ENCODE assay signal across 9 cellular contexts in the genomic region with DNA sequence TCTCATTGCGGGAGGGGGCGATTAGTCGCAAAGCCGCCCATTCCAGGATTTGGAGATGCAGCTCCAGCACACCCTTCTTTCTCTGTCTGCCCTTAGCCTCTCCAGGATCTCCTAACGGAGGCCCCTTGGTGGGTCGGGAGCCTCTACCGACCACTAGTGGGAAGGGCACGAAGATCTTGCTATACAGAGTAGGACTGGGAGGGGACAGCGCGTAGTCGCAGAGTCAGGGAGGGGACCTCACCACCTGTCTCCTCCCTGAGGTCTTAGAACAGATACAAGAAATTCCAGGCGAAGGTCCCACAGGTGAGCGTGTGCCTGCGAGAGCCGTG. TPM values are rescaled to one million over a fixed set of nuclear protein-coding genes. Genes with fewer than 3 reads are reported as not detected.
DNase-seq lines count a peak whose midpoint lies in the region; FAIRE-seq and TF ChIP-seq lines count a peak whose summit lies in the region.
"Had no signal": no experiment of that assay in that cellular context is flagged by ENCODE, and none has a peak within 500 bp of the region (broad histone marks: within the 10 kb centered on the region; RNA-seq: fewer than 3 reads in every experiment).

No MANE protein-coding gene starts in this region.

- H3K36me3 ChIP-seq in BLaER1 treated with 17β-estradiol and CSF1 and Interleukin-3, amounts not matched to agents 10 nM and 100 nM = no peaks in the 10 kb centered on the region
- H3K36me3 ChIP-seq in astrocyte (ENCODE audit: insufficient read depth, low read length) (no peaks in the 10 kb centered on the region), kidney (ENCODE audit: control insufficient read depth in 1 of 2, insufficient read depth in 2 of 2, low read length in 2 of 2) (no peaks in the 10 kb centered on the region), testis (ENCODE audit: low read depth, missing control alignments) (no peaks in the 10 kb centered on the region)

- TF ChIP-seq CTCF in astrocyte (IDR thresholded peaks at IDR 0.05; ENCODE audit: insufficient read depth, low read depth, low read length) = no peak
- no peak for TF ChIP-seq CTCF in kidney (IDR thresholded peaks at IDR 0.05; ENCODE audit: borderline replicate concordance, extremely low read depth, insufficient read depth)
- no peak for TF ChIP-seq CTCF in testis (IDR thresholded peaks at IDR 0.05)

- DNase-seq in Jurkat, Clone E6-1 (ENCODE audit: low read depth, low spot score) = peak; percentile 16
- DNase-seq in astrocyte (ENCODE audit: low read depth) (no peak), kidney (no peak), testis (no peak), posterior vena cava (ENCODE audit: low spot score) (no peak), NCI-H774 (lab: John Stamatoyannopoulos, UW) (no peak)
- no peak for DNase-seq in central memory CD4-positive, alpha-beta T cell

- H3K36me3 Mint-ChIP-seq in astrocyte (ENCODE audit: low read depth, unreplicated experiment) = no peaks in the 10 kb centered on the region

- H3K27ac Mint-ChIP-seq in astrocyte (ENCODE audit: unreplicated experiment) = no peak overlapping the region

- FAIRE-seq in astrocyte (lab: Jason Lieb, UNC) (no peak), kidney (lab: Jason Lieb, UNC) (no peak)
- FAIRE-seq: keratinocyte had no signal

- peaks cover 48 to 61% (median 58%) of the 10 kb centered on the region in 11 experiments for H3K27me3 ChIP-seq in BLaER1 treated with 17β-estradiol and CSF1 and Interleukin-3, amounts not matched to agents 10 nM and 100 nM
- peaks cover 43% of the 10 kb centered on the region for H3K27me3 ChIP-seq in astrocyte (ENCODE audit: insufficient read depth, low read length)
- H3K27me3 ChIP-seq in testis = no peaks in the 10 kb centered on the region

- no peaks in the 10 kb centered on the region for H3K9me3 ChIP-seq in BLaER1 treated with 17β-estradiol and CSF1 and Interleukin-3, amounts not matched to agents 10 nM and 100 nM (replicated peaks in 1 of 11)
- H3K9me3 ChIP-seq in astrocyte (ENCODE audit: insufficient read depth, low read depth, low read length) (no peaks in the 10 kb centered on the region), kidney (ENCODE audit: control insufficient read depth in 1 of 2, low read length in 2 of 2) (no peaks in the 10 kb centered on the region), testis (no peaks in the 10 kb centered on the region)

- 14 to 26% methylated on average over 14 of the region's 15 CpGs for WGBS in testis, 2 donors

- peak overlapping the region in 9 of 11 experiments; percentile 47 to 70 (median 59); a peak in 17 of 22 replicates for H3K9ac ChIP-seq in BLaER1 treated with 17β-estradiol and CSF1 and Interleukin-3, amounts not matched to agents 10 nM and 100 nM
- no peak overlapping the region for H3K9ac ChIP-seq in astrocyte (ENCODE audit: low read length)
- peak overlapping the region; percentile 25 to 79 for H3K9ac ChIP-seq in kidney (ENCODE audit: low read length in 2 of 2)

- H3K4me1 Mint-ChIP-seq in astrocyte (ENCODE audit: low read depth, unreplicated experiment) = peaks cover 1% of the 10 kb centered on the region

- H3K9me3 Mint-ChIP-seq in astrocyte (ENCODE audit: unreplicated experiment) = peaks cover 3% of the 10 kb centered on the region

- peak overlapping the region; percentile 94 to 100 (median 98) for H3K4me2 ChIP-seq in BLaER1 treated with 17β-estradiol and CSF1 and Interleukin-3, amounts not matched to agents 10 nM and 100 nM
- peak overlapping the region; percentile 48 for H3K4me2 ChIP-seq in astrocyte (ENCODE audit: low read length)

- no peak overlapping the region for H3K27ac ChIP-seq in BLaER1 treated with 17β-estradiol and CSF1 and Interleukin-3, amounts not matched to agents 10 nM and 100 nM
- no peak overlapping the region for H3K27ac ChIP-seq in astrocyte (ENCODE audit: low read depth, low read length)
- H3K27ac ChIP-seq in kidney (ENCODE audit: low read depth in 2 of 2, low read length in 2 of 2) = peak overlapping the region; percentile 82 to 95
- H3K27ac ChIP-seq in testis = no peak overlapping the region

- peak overlapping the region; percentile 46 to 73 (median 60) for H3K4me3 ChIP-seq in BLaER1 treated with 17β-estradiol and CSF1 and Interleukin-3, amounts not matched to agents 10 nM and 100 nM
- peak overlapping the region; percentile 31 for H3K4me3 ChIP-seq in Jurkat, Clone E6-1 (ENCODE audit: low read length)
- H3K4me3 ChIP-seq in astrocyte (ENCODE audit: insufficient read depth, low read depth, low read length) = no peak overlapping the region
- peak overlapping the region; percentile 59 to 72 for H3K4me3 ChIP-seq in kidney (ENCODE audit: low read length in 2 of 2)
- peak overlapping the region; percentile 44 to 54 for H3K4me3 ChIP-seq in testis

- intact Hi-C loops in kidney (cut with DNase I) (no loop called here), testis (cut with DNase I; ENCODE audit: low total_unique reads) (no loop called here), posterior vena cava (cut with DNase I) (no loop called here)

- H4K20me1 ChIP-seq in BLaER1 treated with 17β-estradiol and CSF1 and Interleukin-3, amounts not matched to agents 10 nM and 100 nM = peaks cover 0 to 25% (median 5%) of the 10 kb centered on the region in 11 experiments; a peak in 8 of 22 replicates
- H4K20me1 ChIP-seq in astrocyte (ENCODE audit: insufficient read depth, low read length) = no peaks in the 10 kb centered on the region

- H3K27me3 Mint-ChIP-seq in astrocyte (ENCODE audit: low read depth, unreplicated experiment) = peaks cover 66% of the 10 kb centered on the region

- peaks cover 31 to 50% (median 44%) of the 10 kb centered on the region in 10 experiments for H3K4me1 ChIP-seq in BLaER1 treated with 17β-estradiol and CSF1 and Interleukin-3, amounts not matched to agents 10 nM and 100 nM
- H3K4me1 ChIP-seq in astrocyte (ENCODE audit: insufficient read depth, low read length) = peaks cover 2% of the 10 kb centered on the region
- H3K4me1 ChIP-seq in kidney (ENCODE audit: control insufficient read depth in 1 of 2, insufficient read depth in 1 of 2, low read depth in 1 of 2, low read length in 2 of 2) = peaks cover 24 to 38% of the 10 kb centered on the region in 2 donors
- H3K4me1 ChIP-seq in testis = peaks cover 6% of the 10 kb centered on the region

- peak overlapping the region; percentile 77 for H3K4me3 Mint-ChIP-seq in astrocyte (ENCODE audit: unreplicated experiment)

- no peak for TF ChIP-seq POLR2A in testis (IDR thresholded peaks at IDR 0.05)

- H3K79me2 ChIP-seq in astrocyte (ENCODE audit: insufficient read depth, low read length) = no peaks in the 10 kb centered on the region

- H2AFZ ChIP-seq in astrocyte (ENCODE audit: low read depth, low read length) = no peak overlapping the region

RNA-seq across cellular contexts. Expression of gene SMTNL2, which starts 0.6 kb away (rescaled TPM):
- 2.1 TPM for polyA plus RNA-seq in Jurkat, Clone E6-1 (2012; ENCODE audit: insufficient read depth, insufficient read length)
- 0.18 and 0.26 TPM in 2 replicates for total RNA-seq in astrocyte
- total RNA-seq in kidney = 25.6 TPM
- 58.1 TPM for polyA plus RNA-seq in kidney (ENCODE audit: insufficient read depth, low read depth, low replicate concordance)
- total RNA-seq in testis = 1 to 10 TPM; 2.6 to 4.3 TPM
- 6.9 TPM for polyA plus RNA-seq in testis (ENCODE audit: insufficient read depth, low read depth, low replicate concordance)
- 1 to 10 TPM; 2.0 to 3.0 TPM for total RNA-seq in posterior vena cava
- polyA plus RNA-seq: keratinocyte had no signal

RNA-seq across cellular contexts. Expression of gene GGT6, which starts 23.4 kb away (rescaled TPM):
- polyA plus RNA-seq in Jurkat, Clone E6-1 (2012; ENCODE audit: insufficient read depth, insufficient read length) = not detected
- total RNA-seq in astrocyte (not detected in 2 replicates), kidney (16.8 TPM), testis (1 to 10 TPM; 3.8 to 5.9 TPM), posterior vena cava (not detected)
- polyA plus RNA-seq in kidney (ENCODE audit: insufficient read depth, low read depth, low replicate concordance) (51.4 TPM), testis (ENCODE audit: insufficient read depth, low read depth, low replicate concordance) (2.5 TPM)

RNA-seq across cellular contexts. Expression of gene MYBBP1A, which starts 28.6 kb away (rescaled TPM):
- polyA plus RNA-seq in Jurkat, Clone E6-1 (2012; ENCODE audit: insufficient read depth, insufficient read length) = 91.3 TPM
- total RNA-seq in astrocyte (70.0 and 71.1 TPM in 2 replicates), kidney (51.6 TPM), testis (10 to 100 TPM; 74.1 to 78.9 TPM), posterior vena cava (10 to 100 TPM; 37.9 to 41.0 TPM)
- polyA plus RNA-seq in kidney (ENCODE audit: insufficient read depth, low read depth, low replicate concordance) (11.9 TPM), testis (ENCODE audit: insufficient read depth, low read depth, low replicate concordance) (32.9 TPM)

RNA-seq across cellular contexts. Expression of gene ALOX15, which starts 57.7 kb away (rescaled TPM):
- polyA plus RNA-seq in Jurkat, Clone E6-1 (2012; ENCODE audit: insufficient read depth, insufficient read length) = 1.7 TPM
- total RNA-seq in astrocyte (0.07 TPM in 1 of 2 replicates, not detected in the other), kidney (not detected), testis (1 to 10 TPM; 1.3 to 2.4 TPM), posterior vena cava (not detected)
- polyA plus RNA-seq in kidney (ENCODE audit: insufficient read depth, low read depth, low replicate concordance) (not detected), testis (ENCODE audit: insufficient read depth, low read depth, low replicate concordance) (5.2 TPM)

Comparison
In these comparisons a context has a peak if more than half of its experiments do, and no peak if none do; other contexts are left out.
1. H3K27ac ChIP-seq: peak in kidney (2 of 2); none in BLaER1 treated with 17β-estradiol and CSF1 and Interleukin-3, amounts not matched to agents 10 nM and 100 nM (0 of 11), astrocyte (single experiment) and testis (0 of 2).